Comparison of ENCODE assay signal across 9 cellular contexts in genomic region chr10:113169853-113170455, GRCh38.
DNase-seq lines count a peak whose midpoint lies in the region; ATAC-seq and TF ChIP-seq lines count a peak whose summit lies in the region.
"Had no signal": no experiment of that assay in that cellular context is flagged by ENCODE, and none has a peak within 500 bp of the region (broad histone marks: within the 10 kb centered on the region; RNA-seq: fewer than 3 reads in every experiment).

No MANE protein-coding gene starts in this region.

- no peaks in the 10 kb centered on the region for H3K27me3 Mint-ChIP-seq in effector memory CD8-positive, alpha-beta T cell

- no peaks in the 10 kb centered on the region for H3K9me3 Mint-ChIP-seq in effector memory CD8-positive, alpha-beta T cell
- H3K9me3 Mint-ChIP-seq: neural crest cell had no signal

- H3K36me3 ChIP-seq in ascending aorta, result peaks cover 3 to 17% of the 10 kb centered on the region in 2 donors

- no peak for TF ChIP-seq CTCF in ascending aorta (IDR thresholded peaks at IDR 0.05)

- no peak for DNase-seq in effector memory CD8-positive, alpha-beta T cell
- DNase-seq in hepatic stellate cell (ENCODE audit: low spot score) (no peak), T-helper 9 cell (no peak), NCI-H1436 treated with DMSO at 0.1 percent for 48 hours (lab: John Stamatoyannopoulos, UW) (no peak), ascending aorta (ENCODE audit: low spot score in 2 of 2) (no peak)

- ATAC-seq in GM18508 (IDR thresholded peaks at IDR 0.05; ENCODE audit: insufficient read depth, unreplicated experiment), result peak; percentile 73
- peak; percentile 94 for ATAC-seq in GM19468 (IDR thresholded peaks at IDR 0.05; ENCODE audit: extremely low read depth, unreplicated experiment)
- ATAC-seq in HG03095 (IDR thresholded peaks at IDR 0.05; ENCODE audit: unreplicated experiment), result peak; percentile 96
- peak; percentile 52 for ATAC-seq in effector memory CD8-positive, alpha-beta T cell (replicated peaks)

- no peaks in the 10 kb centered on the region for H3K4me1 ChIP-seq in ascending aorta

- H3K36me3 Mint-ChIP-seq in effector memory CD8-positive, alpha-beta T cell (ENCODE audit: insufficient read depth), result peaks cover 3% of the 10 kb centered on the region

- intact Hi-C loops in ascending aorta (cut with DNase I), result no loop called here

- H3K9me3 ChIP-seq in ascending aorta, result no peaks in the 10 kb centered on the region

- no peaks in the 10 kb centered on the region for H3K27me3 ChIP-seq in ascending aorta

- no peak overlapping the region for H3K27ac Mint-ChIP-seq in effector memory CD8-positive, alpha-beta T cell

- no peak overlapping the region for H3K27ac ChIP-seq in ascending aorta

- no peak overlapping the region for H3K4me3 ChIP-seq in ascending aorta

- peaks cover 2 to 13% of the 10 kb centered on the region in 2 donors for H3K4me1 Mint-ChIP-seq in effector memory CD8-positive, alpha-beta T cell (ENCODE audit: low read depth in 2 of 2)

- H3K4me3 Mint-ChIP-seq in effector memory CD8-positive, alpha-beta T cell, result no peak overlapping the region
- H3K4me3 Mint-ChIP-seq: neural crest cell had no signal
